14 cellular contexts compared by ENCODE assay signal in the genomic region with DNA sequence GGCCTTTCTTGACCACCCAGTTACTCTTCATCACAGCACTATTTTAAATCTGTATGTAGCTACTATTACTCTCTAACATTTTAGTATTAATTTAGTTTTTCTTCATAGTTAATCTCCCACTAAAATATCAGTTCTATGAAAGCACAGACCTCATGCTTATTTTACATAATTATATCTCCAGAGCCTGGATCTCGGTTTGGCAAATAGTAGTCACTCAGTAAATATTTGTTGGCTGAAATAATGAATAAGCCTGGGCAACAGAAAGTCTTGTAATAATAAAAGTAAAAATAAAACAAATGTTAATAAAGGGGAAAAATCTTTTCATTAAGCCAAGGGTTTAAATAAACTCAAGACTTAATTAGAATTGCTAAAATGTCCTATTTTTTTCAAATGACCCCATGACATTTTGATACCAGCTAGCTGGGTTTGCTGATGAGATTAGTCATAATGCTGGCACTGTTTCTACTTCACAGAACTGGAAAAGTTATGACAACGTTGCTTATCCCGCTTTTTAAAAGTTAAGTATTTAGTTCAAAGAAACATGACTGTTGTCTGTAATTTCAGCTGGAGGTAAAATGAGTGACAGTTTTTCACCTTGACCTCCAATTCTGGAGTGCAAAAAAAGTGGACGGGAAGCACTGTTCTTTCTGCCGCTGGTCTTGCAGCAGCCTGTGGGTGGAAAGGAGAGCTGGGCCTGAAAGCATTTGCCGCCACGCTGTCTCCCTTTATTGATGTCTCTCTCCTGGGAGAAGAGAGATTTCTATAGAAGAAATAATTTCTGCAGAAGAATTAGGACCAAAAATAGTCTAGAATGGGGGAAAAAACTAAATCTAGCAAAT.
A peak's percentile ranks its signal among the peaks of the same experiment; 100 is the strongest.
DNase-seq lines count a peak whose midpoint lies in the region; ATAC-seq and TF ChIP-seq lines count a peak whose summit lies in the region.
"Had no signal": no experiment of that assay in that cellular context is flagged by ENCODE, and none has a peak within 500 bp of the region (broad histone marks: within the 10 kb centered on the region; RNA-seq: fewer than 3 reads in every experiment).

No MANE protein-coding gene starts in this region.

- no peaks in the 10 kb centered on the region for H3K9me3 Mint-ChIP-seq in activated naive CD8-positive, alpha-beta T cell treated with anti-CD3 and anti-CD28 coated beads for 36 hours
- H3K9me3 Mint-ChIP-seq: CD8-positive, alpha-beta memory T cell; stimulated activated naive B cell treated with anti-CD40 and anti-IgM and Interleukin-4, amounts not matched to agents 10 μg/mL and 1 μg/mL and 100 μg/mL, for 72 hours; T-helper 1 cell treated with Interleukin-12 subunit alpha and Interleukin-12 subunit beta and Interleukin-4 antibody, amounts not matched to agents 30 μg/mL and 1 μg/mL, for 36 hours had no signal

- no peak for TF ChIP-seq EP300 in stomach (IDR thresholded peaks at IDR 0.05)

- H3K9me3 ChIP-seq in KOPT-K1 (ENCODE audit: insufficient read depth, low read length, poor library complexity, severe bottlenecking) (no peaks in the 10 kb centered on the region), stomach (no peaks in the 10 kb centered on the region), BE2C (no peaks in the 10 kb centered on the region)

- H3K4me1 ChIP-seq in stomach (peaks cover 10 to 34% (median 22%) of the 10 kb centered on the region in 4 donors), BE2C (no peaks in the 10 kb centered on the region)

- no peak for DNase-seq in dorsolateral prefrontal cortex
- DNase-seq in left lobe of liver (ENCODE audit: low spot score): no peak
- DNase-seq in stomach: no peak
- DNase-seq in BE2C: no peak
- DNase-seq in HuH-7 (ENCODE audit: low spot score): no peak
- no peak for DNase-seq in activated naive CD8-positive, alpha-beta T cell treated with anti-CD3 and anti-CD28 coated beads for 36 hours
- no peak for DNase-seq in SHP77 (lab: John Stamatoyannopoulos, UW)
- DNase-seq: activated CD4-positive, alpha-beta T cell treated with anti-CD3 and anti-CD28 coated beads for 36 hours; CD8-positive, alpha-beta memory T cell; NCI-H146; NCI-H510A treated with DMSO at 0.1 percent for 48 hours; stimulated activated naive B cell treated with anti-CD40 and anti-IgM and Interleukin-4, amounts not matched to agents 10 μg/mL and 1 μg/mL and 100 μg/mL, for 72 hours had no signal

- no peak overlapping the region for H3K27ac Mint-ChIP-seq in activated naive CD8-positive, alpha-beta T cell treated with anti-CD3 and anti-CD28 coated beads for 36 hours
- H3K27ac Mint-ChIP-seq: activated CD4-positive, alpha-beta T cell treated with anti-CD3 and anti-CD28 coated beads for 36 hours; CD8-positive, alpha-beta memory T cell; stimulated activated naive B cell treated with anti-CD40 and anti-IgM and Interleukin-4, amounts not matched to agents 10 μg/mL and 1 μg/mL and 100 μg/mL, for 72 hours; T-helper 1 cell treated with Interleukin-12 subunit alpha and Interleukin-12 subunit beta and Interleukin-4 antibody, amounts not matched to agents 30 μg/mL and 1 μg/mL, for 36 hours had no signal

- H3K4me3 ChIP-seq in dorsolateral prefrontal cortex: peak overlapping the region in 4 of 59 donors; percentile 5 to 41 (median 32)
- H3K4me3 ChIP-seq in stomach: no peak overlapping the region
- no peak overlapping the region for H3K4me3 ChIP-seq in BE2C (ENCODE audit: low read depth, low read length)

- TF ChIP-seq CTCF in dorsolateral prefrontal cortex (IDR thresholded peaks at IDR 0.05 in 54 of 56, conservative IDR thresholded peaks at IDR 0.05 in 2 of 56; ENCODE audit: low read depth in 1 of 56, partially characterized antibody in 56 of 56): no peak
- TF ChIP-seq CTCF in stomach (IDR thresholded peaks at IDR 0.05): no peak
- TF ChIP-seq CTCF in BE2C (IDR thresholded peaks at IDR 0.05; ENCODE audit: low read depth, low read length): no peak

- no peak overlapping the region for H3K4me3 Mint-ChIP-seq in activated naive CD8-positive, alpha-beta T cell treated with anti-CD3 and anti-CD28 coated beads for 36 hours
- H3K4me3 Mint-ChIP-seq: activated CD4-positive, alpha-beta T cell treated with anti-CD3 and anti-CD28 coated beads for 36 hours; stimulated activated naive B cell treated with anti-CD40 and anti-IgM and Interleukin-4, amounts not matched to agents 10 μg/mL and 1 μg/mL and 100 μg/mL, for 72 hours; T-helper 1 cell treated with Interleukin-12 subunit alpha and Interleukin-12 subunit beta and Interleukin-4 antibody, amounts not matched to agents 30 μg/mL and 1 μg/mL, for 36 hours had no signal

- ATAC-seq in left lobe of liver: peak; percentile 63
- ATAC-seq: activated CD4-positive, alpha-beta T cell treated with anti-CD3 and anti-CD28 coated beads for 36 hours had no signal

- TF ChIP-seq POLR2A in stomach (IDR thresholded peaks at IDR 0.05): no peak

- peak overlapping the region; percentile 65 for H3K27ac ChIP-seq in KOPT-K1 (ENCODE audit: low read depth, low read length, poor library complexity, severe bottlenecking)
- peak overlapping the region in 44 of 59 donors; percentile 9 to 86 (median 74) for H3K27ac ChIP-seq in dorsolateral prefrontal cortex
- H3K27ac ChIP-seq in stomach: peak overlapping the region; percentile 83 to 94 (median 86)

- no peaks in the 10 kb centered on the region for H3K27me3 ChIP-seq in dorsolateral prefrontal cortex
- no peaks in the 10 kb centered on the region for H3K27me3 ChIP-seq in stomach
- H3K27me3 ChIP-seq in BE2C: no peaks in the 10 kb centered on the region

- H3K36me3 ChIP-seq in KOPT-K1 (ENCODE audit: insufficient read depth, low read length) (no peaks in the 10 kb centered on the region), stomach (no peaks in the 10 kb centered on the region), BE2C (no peaks in the 10 kb centered on the region)

- 25 to 47% (median 31%) methylated on average over 7 of the region's 7 CpGs for WGBS in stomach, 5 donors

- peaks cover 7% of the 10 kb centered on the region for H3K27me3 Mint-ChIP-seq in activated naive CD8-positive, alpha-beta T cell treated with anti-CD3 and anti-CD28 coated beads for 36 hours
- H3K27me3 Mint-ChIP-seq: activated CD4-positive, alpha-beta T cell treated with anti-CD3 and anti-CD28 coated beads for 36 hours had no signal

- H3K4me1 Mint-ChIP-seq in activated naive CD8-positive, alpha-beta T cell treated with anti-CD3 and anti-CD28 coated beads for 36 hours: no peaks in the 10 kb centered on the region
- H3K4me1 Mint-ChIP-seq: activated CD4-positive, alpha-beta T cell treated with anti-CD3 and anti-CD28 coated beads for 36 hours had no signal

- intact Hi-C loops in dorsolateral prefrontal cortex (cut with DNase I): no loop called here
- intact Hi-C loops in stomach (cut with DNase I; ENCODE audit: low total_unique reads): no loop called here

- H3K36me3 Mint-ChIP-seq in activated naive CD8-positive, alpha-beta T cell treated with anti-CD3 and anti-CD28 coated beads for 36 hours: no peaks in the 10 kb centered on the region
- H3K36me3 Mint-ChIP-seq: CD8-positive, alpha-beta memory T cell; stimulated activated naive B cell treated with anti-CD40 and anti-IgM and Interleukin-4, amounts not matched to agents 10 μg/mL and 1 μg/mL and 100 μg/mL, for 72 hours had no signal
